34 cellular contexts compared by ENCODE assay signal in the genomic region with DNA sequence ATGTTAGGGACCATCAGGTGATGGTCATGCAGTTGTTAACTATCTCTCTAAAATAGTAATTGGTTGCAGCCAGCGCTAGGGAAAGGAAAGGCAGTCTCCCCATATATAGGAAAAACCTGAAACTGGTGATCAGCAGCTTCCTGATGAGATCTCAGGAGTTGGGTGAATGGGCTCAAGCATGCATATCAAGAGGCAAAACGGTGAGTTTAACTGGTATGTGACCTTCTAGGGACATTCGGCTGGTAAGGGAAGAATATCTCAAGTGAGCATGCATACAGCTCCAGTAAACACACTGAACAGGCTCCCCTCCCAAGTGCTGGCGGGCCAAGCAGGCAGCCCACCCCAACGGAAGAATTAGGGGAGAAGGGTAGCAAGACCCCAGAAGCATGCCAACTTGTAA. TPM values are rescaled to one million over a fixed set of nuclear protein-coding genes. Genes with fewer than 3 reads are reported as not detected.
"Had no signal": no experiment of that assay in that cellular context is flagged by ENCODE, and none has a peak within 500 bp of the region (broad histone marks: within the 10 kb centered on the region; RNA-seq: fewer than 3 reads in every experiment).

No MANE protein-coding gene starts in this region.

- H3K4me2 ChIP-seq: smooth muscle cell had no signal

- H3K27ac ChIP-seq: adrenal gland, body of pancreas, epithelial cell of prostate, left lung, lower lobe of right lung, upper lobe of left lung, vagina, VCaP had no signal

- H3K4me1 ChIP-seq: adrenal gland, body of pancreas, lower lobe of right lung, upper lobe of left lung, vagina had no signal

- DNase-seq: activated CD4-positive, alpha-beta memory T cell treated with anti-CD3 and anti-CD28 coated beads for 36 hours; activated CD4-positive, alpha-beta T cell treated with anti-CD3 and anti-CD28 coated beads, Interleukin-2, amount 10 ng/mL, durations not matched to agents 24 days and 14 days; activated CD4-positive, CD25-positive, alpha-beta regulatory T cell treated with anti-CD3 and anti-CD28 coated beads, Interleukin-2, amount 50 U/mL, for 72 hours; activated CD8-positive, alpha-beta memory T cell treated with anti-CD3 and anti-CD28 coated beads, Interleukin-2, amount 50 U/mL, for 4 hours; activated effector memory CD4-positive, alpha-beta T cell treated with anti-CD3 and anti-CD28 coated beads, Interleukin-2, amount 50 U/mL, for 16 hours; activated naive CD4-positive, alpha-beta T cell treated with anti-CD3 and anti-CD28 coated beads for 36 hours; activated naive CD8-positive, alpha-beta T cell treated with anti-CD3 and anti-CD28 coated beads for 36 hours; activated T-cell treated with anti-CD3 and anti-CD28 coated beads, Interleukin-2, amount 50 U/mL, for 1 hour; adrenal gland; aorta; body of pancreas; dermis blood vessel endothelial cell; effector CD4-positive, alpha-beta T cell; left lung; lower lobe of right lung; mesenchymal stem cell; mucosa of descending colon; posterior cingulate gyrus; stimulated activated CD4-positive, alpha-beta T cell treated with anti-CD3 and anti-CD28 coated beads, Interleukin-1b, Interleukin-23, amount 100 ng/mL, for 48 hours; stimulated activated CD4-positive, alpha-beta T cell treated with anti-CD3 and anti-CD28 coated beads, Interleukin-4, amount 100 ng/mL, for 4 hours; stimulated activated CD8-positive, alpha-beta memory T cell treated with anti-CD3 and anti-CD28 coated beads, Interleukin-4, amount 100 ng/mL, for 48 hours; stimulated activated naive CD8-positive, alpha-beta T cell treated with anti-CD3 and anti-CD28 coated beads, Interleukin-15, amount 100 ng/mL, for 72 hours; substantia nigra; T-helper 9 cell had no signal

- H3K36me3 ChIP-seq: adrenal gland, left lung, lower lobe of right lung, upper lobe of left lung, vagina had no signal

- H3K27me3 ChIP-seq: adrenal gland, body of pancreas, left lung, upper lobe of left lung, vagina had no signal

- H3K4me3 ChIP-seq: adrenal gland, body of pancreas, left lung, lower lobe of right lung, mucosa of descending colon, smooth muscle cell, upper lobe of left lung, vagina had no signal

- H3K9me3 ChIP-seq: adrenal gland, body of pancreas, left lung, lower lobe of right lung, mucosa of descending colon, upper lobe of left lung, vagina had no signal

- ATAC-seq: body of pancreas; left lung; lower lobe of right lung; mucosa of descending colon; natural killer cell treated with Interleukin-12 subunit alpha and Interleukin-12 subunit beta and Interleukin-15 and Interleukin-18, amount 100 ng/mL, for 72 hours; stimulated activated memory B cell treated with anti-CD40 and anti-IgM and Interleukin-4, amounts not matched to agents 10 μg/mL and 1 μg/mL and 100 μg/mL, for 72 hours; stimulated activated naive CD8-positive, alpha-beta T cell treated with anti-CD3 and anti-CD28 coated beads, Interleukin-15, amount 100 ng/mL, for 72 hours had no signal

RNA-seq across cellular contexts. Expression of a gene that starts 49.3 kb away (rescaled TPM):
- total RNA-seq: activated CD4-positive, alpha-beta memory T cell treated with anti-CD3 and anti-CD28 coated beads for 36 hours; activated CD4-positive, alpha-beta T cell treated with anti-CD3 and anti-CD28 coated beads, Interleukin-2, amount 10 ng/mL, durations not matched to agents 24 days and 14 days; activated CD8-positive, alpha-beta memory T cell treated with anti-CD3 and anti-CD28 coated beads for 36 hours; activated naive CD4-positive, alpha-beta T cell treated with anti-CD3 and anti-CD28 coated beads for 36 hours; activated naive CD8-positive, alpha-beta T cell treated with anti-CD3 and anti-CD28 coated beads for 36 hours; activated T-helper 1 cell treated with anti-CD3 and anti-CD28 coated beads, Interleukin-12 subunit alpha, Interleukin-12 subunit beta, Interleukin-2, Interleukin-4 antibody, amounts not matched to agents 30 ng/mL and 10 ng/mL and 1 ng/mL, durations not matched to agents 14 hours and 24 hours and 36 hours; dermis blood vessel endothelial cell; myocyte; natural killer cell treated with Interleukin-12 subunit alpha and Interleukin-12 subunit beta and Interleukin-15 and Interleukin-18, amount 100 ng/mL, for 72 hours had no signal
